31 cellular contexts compared by ENCODE assay signal in genomic region chr3:122234117-122234516, GRCh38. TPM values are rescaled to one million over a fixed set of nuclear protein-coding genes. Genes with fewer than 3 reads are reported as not detected.
"Had no signal": no experiment of that assay in that cellular context is flagged by ENCODE, and none has a peak within 500 bp of the region (broad histone marks: within the 10 kb centered on the region; RNA-seq: fewer than 3 reads in every experiment).

No MANE protein-coding gene starts in this region.

- DNase-seq: activated CD4-positive, alpha-beta T cell treated with anti-CD3 and anti-CD28 coated beads, Interleukin-2, amount 10 ng/mL, durations not matched to agents 24 days and 14 days; activated CD8-positive, alpha-beta memory T cell treated with anti-CD3 and anti-CD28 coated beads, Interleukin-2, amount 50 U/mL, for 4 hours; activated gamma-delta T cell; activated naive CD4-positive, alpha-beta T cell treated with anti-CD3 and anti-CD28 coated beads, Interleukin-2, amount 10 ng/mL, durations not matched to agents 7 days and 5 days; activated T-cell treated with anti-CD3 and anti-CD28 coated beads, Interleukin-2, amount 50 U/mL, for 1 hour; amniotic stem cell; brain microvascular endothelial cell; islet precursor cell; left ventricle myocardium inferior; mesendoderm; sigmoid colon; small intestine; stimulated activated CD4-positive, alpha-beta T cell treated with anti-CD3 and anti-CD28 coated beads, Interleukin-2, amount 100 ng/mL, for 24 hours; uterus had no signal

- H3K36me3 Mint-ChIP-seq: activated CD4-positive, alpha-beta memory T cell treated with anti-CD3 and anti-CD28 coated beads for 36 hours; activated naive CD4-positive, alpha-beta T cell treated with anti-CD3 and anti-CD28 coated beads, Interleukin-2, amount 10 ng/mL, durations not matched to agents 7 days and 5 days had no signal

- H3K4me1 Mint-ChIP-seq: nephron had no signal

- H3K4me2 ChIP-seq: hepatocyte had no signal

- H3K27ac Mint-ChIP-seq: activated CD4-positive, alpha-beta memory T cell treated with anti-CD3 and anti-CD28 coated beads for 36 hours; activated CD4-positive, alpha-beta T cell treated with anti-CD3 and anti-CD28 coated beads, Interleukin-2, amount 10 ng/mL, durations not matched to agents 24 days and 14 days; activated naive CD4-positive, alpha-beta T cell treated with anti-CD3 and anti-CD28 coated beads, Interleukin-2, amount 10 ng/mL, durations not matched to agents 7 days and 5 days; activated T-helper 1 cell treated with anti-CD3 and anti-CD28 coated beads, Interleukin-12 subunit alpha, Interleukin-12 subunit beta, Interleukin-2, Interleukin-4 antibody, amounts not matched to agents 30 ng/mL and 10 ng/mL and 1 ng/mL, durations not matched to agents 14 hours and 24 hours and 36 hours; nephron had no signal

- H3K4me3 Mint-ChIP-seq: activated CD4-positive, alpha-beta memory T cell treated with anti-CD3 and anti-CD28 coated beads for 36 hours; activated CD4-positive, alpha-beta T cell treated with anti-CD3 and anti-CD28 coated beads, Interleukin-2, amount 10 ng/mL, durations not matched to agents 24 days and 14 days; activated naive CD4-positive, alpha-beta T cell treated with anti-CD3 and anti-CD28 coated beads, Interleukin-2, amount 10 ng/mL, durations not matched to agents 7 days and 5 days; activated T-helper 1 cell treated with anti-CD3 and anti-CD28 coated beads, Interleukin-12 subunit alpha, Interleukin-12 subunit beta, Interleukin-2, Interleukin-4 antibody, amounts not matched to agents 30 ng/mL and 10 ng/mL and 1 ng/mL, durations not matched to agents 14 hours and 24 hours and 36 hours; nephron had no signal

- H3K36me3 ChIP-seq: brain microvascular endothelial cell, gastroesophageal sphincter, left ventricle myocardium inferior, prostate gland, sigmoid colon, thoracic aorta, uterus had no signal

- H3K4me1 ChIP-seq: gastroesophageal sphincter, left ventricle myocardium inferior, prostate gland, sigmoid colon, uterus had no signal

- H3K4me3 ChIP-seq: coronary artery, gastroesophageal sphincter, hepatocyte, left ventricle myocardium inferior, lung, prostate gland, sigmoid colon, thoracic aorta, uterus had no signal

- H3K27ac ChIP-seq: brain microvascular endothelial cell, coronary artery, gastroesophageal sphincter, hepatocyte, left ventricle myocardium inferior, prostate gland, sigmoid colon, thoracic aorta, uterus had no signal

- H3K27me3 ChIP-seq: brain microvascular endothelial cell, sigmoid colon, uterus had no signal

- H2AFZ ChIP-seq: hepatocyte had no signal

- H3K9me3 ChIP-seq: gastroesophageal sphincter, left ventricle myocardium inferior, prostate gland, sigmoid colon, thoracic aorta, uterus had no signal

- H3K9me3 Mint-ChIP-seq: activated CD4-positive, alpha-beta memory T cell treated with anti-CD3 and anti-CD28 coated beads for 36 hours; activated CD4-positive, alpha-beta T cell treated with anti-CD3 and anti-CD28 coated beads, Interleukin-2, amount 10 ng/mL, durations not matched to agents 24 days and 14 days; activated naive CD4-positive, alpha-beta T cell treated with anti-CD3 and anti-CD28 coated beads, Interleukin-2, amount 10 ng/mL, durations not matched to agents 7 days and 5 days; activated T-helper 1 cell treated with anti-CD3 and anti-CD28 coated beads, Interleukin-12 subunit alpha, Interleukin-12 subunit beta, Interleukin-2, Interleukin-4 antibody, amounts not matched to agents 30 ng/mL and 10 ng/mL and 1 ng/mL, durations not matched to agents 14 hours and 24 hours and 36 hours; nephron had no signal

- H3K79me2 ChIP-seq: hepatocyte had no signal

RNA-seq across cellular contexts. Expression of gene CASR, which starts 50.6 kb away (rescaled TPM):
- total RNA-seq: activated CD4-positive, alpha-beta T cell treated with anti-CD3 and anti-CD28 coated beads, Interleukin-2, amount 10 ng/mL, durations not matched to agents 24 days and 14 days; activated CD8-positive, alpha-beta memory T cell treated with anti-CD3 and anti-CD28 coated beads for 36 hours; activated T-helper 1 cell treated with anti-CD3 and anti-CD28 coated beads, Interleukin-12 subunit alpha, Interleukin-12 subunit beta, Interleukin-2, Interleukin-4 antibody, amounts not matched to agents 30 ng/mL and 10 ng/mL and 1 ng/mL, durations not matched to agents 14 hours and 24 hours and 36 hours; astrocyte; cardiac septum; endothelial cell of umbilical vein; fibroblast of villous mesenchyme; left ventricle myocardium inferior; osteocyte; thoracic aorta; uterus had no signal
- polyA plus RNA-seq: endothelial cell of umbilical vein, esophagus, fibroblast of lung had no signal
